Comparison of ENCODE assay signal across 1 cellular context in genomic region chr6:57278570-57278969, GRCh38.
TF ChIP-seq lines count a peak whose summit lies in the region.

No MANE protein-coding gene starts in this region.

TF ChIP-seq in HEK293, 187 proteins besides CTCF, POLR2A, EP300 and RAD21 (continued from another document):
- TF ChIP-seq ZNF692 (tag by site-specific recombination; IDR thresholded peaks at IDR 0.05) = no peak
